15 cellular contexts compared by ENCODE assay signal in genomic region chr12:125161712-125162023, GRCh38. TPM values are rescaled to one million over a fixed set of nuclear protein-coding genes. Genes with fewer than 3 reads are reported as not detected.
DNase-seq lines count a peak whose midpoint lies in the region; ATAC-seq and TF ChIP-seq lines count a peak whose summit lies in the region.
"Had no signal": no experiment of that assay in that cellular context is flagged by ENCODE, and none has a peak within 500 bp of the region (broad histone marks: within the 10 kb centered on the region; RNA-seq: fewer than 3 reads in every experiment).

No MANE protein-coding gene starts in this region.

- H3K27ac Mint-ChIP-seq in T-helper 2 cell treated with Interferon-gamma antibody and Interleukin-4, amounts not matched to agents 5 μg/mL and 100 μg/mL, for 36 hours: peak overlapping the region; percentile 17
- no peak overlapping the region for H3K27ac Mint-ChIP-seq in activated naive CD4-positive, alpha-beta T cell treated with anti-CD3 and anti-CD28 coated beads, Interleukin-2, amount 10 ng/mL, durations not matched to agents 7 days and 5 days
- H3K27ac Mint-ChIP-seq: T-helper 17 cell had no signal

- no peaks in the 10 kb centered on the region for H3K4me1 Mint-ChIP-seq in T-helper 2 cell treated with Interferon-gamma antibody and Interleukin-4, amounts not matched to agents 5 μg/mL and 100 μg/mL, for 36 hours (ENCODE audit: low read depth)
- H3K4me1 Mint-ChIP-seq in activated naive CD4-positive, alpha-beta T cell treated with anti-CD3 and anti-CD28 coated beads, Interleukin-2, amount 10 ng/mL, durations not matched to agents 7 days and 5 days: no peaks in the 10 kb centered on the region

- no peaks in the 10 kb centered on the region for H3K36me3 Mint-ChIP-seq in T-helper 2 cell treated with Interferon-gamma antibody and Interleukin-4, amounts not matched to agents 5 μg/mL and 100 μg/mL, for 36 hours (ENCODE audit: low read depth)
- no peaks in the 10 kb centered on the region for H3K36me3 Mint-ChIP-seq in activated naive CD4-positive, alpha-beta T cell treated with anti-CD3 and anti-CD28 coated beads, Interleukin-2, amount 10 ng/mL, durations not matched to agents 7 days and 5 days

- no peak for TF ChIP-seq EP300 in ovary (IDR thresholded peaks at IDR 0.05)

- intact Hi-C loops in ovary (cut with DNase I): no loop called here

- CTCF ChIA-PET in activated naive CD4-positive, alpha-beta T cell treated with anti-CD3 and anti-CD28 coated beads, Interleukin-2, amount 10 ng/mL, durations not matched to agents 7 days and 5 days (lab: Charles Lee): no interaction called here

- H3K27ac ChIP-seq in WERI-Rb-1 (peak overlapping the region; percentile 75), ovary (no peak overlapping the region)

- no peak for TF ChIP-seq POLR2A in ovary (IDR thresholded peaks at IDR 0.05)

- H3K4me3 ChIP-seq in WERI-Rb-1 (ENCODE audit: low read depth, low read length) (peak overlapping the region; percentile 17; the same call in 1 of the 2 replicates), ovary (no peak overlapping the region)

- no peak overlapping the region for H3K4me3 Mint-ChIP-seq in T-helper 2 cell treated with Interferon-gamma antibody and Interleukin-4, amounts not matched to agents 5 μg/mL and 100 μg/mL, for 36 hours
- no peak overlapping the region for H3K4me3 Mint-ChIP-seq in activated naive CD4-positive, alpha-beta T cell treated with anti-CD3 and anti-CD28 coated beads, Interleukin-2, amount 10 ng/mL, durations not matched to agents 7 days and 5 days
- H3K4me3 Mint-ChIP-seq: T-helper 17 cell had no signal

- DNase-seq in T-helper 2 cell treated with Interferon-gamma antibody and Interleukin-4, amounts not matched to agents 5 μg/mL and 100 μg/mL, for 36 hours (ENCODE audit: low spot score): no peak
- DNase-seq in T-helper 2 cell: no peak
- DNase-seq in NCI-H2171 treated with DMSO at 0.1 percent for 48 hours (lab: John Stamatoyannopoulos, UW): peak; percentile 76
- DNase-seq in WERI-Rb-1: peak; percentile 54
- no peak for DNase-seq in ovary
- no peak for DNase-seq in effector CD8-positive, alpha-beta T cell (lab: John Stamatoyannopoulos, UW)
- DNase-seq in activated naive CD4-positive, alpha-beta T cell treated with anti-CD3 and anti-CD28 coated beads, Interleukin-2, amount 10 ng/mL, durations not matched to agents 7 days and 5 days: no peak
- DNase-seq: 8988T, MM.1S, NCI-H2081, NCI-H226, NCI-H748 treated with DMSO at 0.1 percent for 48 hours, SHP77, T-helper 17 cell had no signal

- peaks cover 2% of the 10 kb centered on the region for H3K27me3 Mint-ChIP-seq in T-helper 2 cell treated with Interferon-gamma antibody and Interleukin-4, amounts not matched to agents 5 μg/mL and 100 μg/mL, for 36 hours (ENCODE audit: low read depth)
- H3K27me3 Mint-ChIP-seq in activated naive CD4-positive, alpha-beta T cell treated with anti-CD3 and anti-CD28 coated beads, Interleukin-2, amount 10 ng/mL, durations not matched to agents 7 days and 5 days: peaks cover 7% of the 10 kb centered on the region

- H3K36me3 ChIP-seq in WERI-Rb-1 (no peaks in the 10 kb centered on the region), ovary (no peaks in the 10 kb centered on the region)

- no peaks in the 10 kb centered on the region for H3K9me3 Mint-ChIP-seq in T-helper 2 cell treated with Interferon-gamma antibody and Interleukin-4, amounts not matched to agents 5 μg/mL and 100 μg/mL, for 36 hours
- H3K9me3 Mint-ChIP-seq in activated naive CD4-positive, alpha-beta T cell treated with anti-CD3 and anti-CD28 coated beads, Interleukin-2, amount 10 ng/mL, durations not matched to agents 7 days and 5 days: no peaks in the 10 kb centered on the region

- H3K9me3 ChIP-seq in WERI-Rb-1 (ENCODE audit: severe bottlenecking) (no peaks in the 10 kb centered on the region), ovary (peaks cover 0 to 7% of the 10 kb centered on the region in 2 donors)

- 31 to 50% (median 40%) methylated on average over 2 of the region's 2 CpGs for WGBS in ovary, 3 donors

- no peak for TF ChIP-seq CTCF in WERI-Rb-1 (IDR thresholded peaks at IDR 0.05; ENCODE audit: low read depth, low read length)
- no peak for TF ChIP-seq CTCF in ovary (IDR thresholded peaks at IDR 0.05)

- H3K4me1 ChIP-seq in ovary (ENCODE audit: insufficient read depth): no peaks in the 10 kb centered on the region

- no peaks in the 10 kb centered on the region for H3K27me3 ChIP-seq in WERI-Rb-1 (ENCODE audit: insufficient read depth, low read depth, severe bottlenecking)
- H3K27me3 ChIP-seq in ovary: no peaks in the 10 kb centered on the region

- no peak for ATAC-seq in GM18870 (IDR thresholded peaks at IDR 0.05; ENCODE audit: unreplicated experiment)
- ATAC-seq: T-helper 17 cell had no signal

RNA-seq across cellular contexts. Expression of gene TMEM132B, which starts 24.5 kb away (rescaled TPM):
- total RNA-seq in ovary: under 1 TPM; 0.23 to 1.00 (median 0.34) TPM
- 1 to 10 TPM in 1 of 2 donors, under 1 TPM in 1; 0.11 to 1.2 TPM for polyA plus RNA-seq in ovary
- total RNA-seq: T-helper 17 cell had no signal

Comparison
In these comparisons a context has a peak if more than half of its experiments do, and no peak if none do; other contexts are left out.
1. DNase-seq: peak in NCI-H2171 treated with DMSO at 0.1 percent for 48 hours (single experiment) and WERI-Rb-1 (single experiment); none in T-helper 2 cell treated with Interferon-gamma antibody and Interleukin-4, amounts not matched to agents 5 μg/mL and 100 μg/mL, for 36 hours (single experiment), T-helper 2 cell (0 of 5), ovary (0 of 5), effector CD8-positive, alpha-beta T cell (single experiment) and activated naive CD4-positive, alpha-beta T cell treated with anti-CD3 and anti-CD28 coated beads, Interleukin-2, amount 10 ng/mL, durations not matched to agents 7 days and 5 days (single experiment).